Comparison of ENCODE assay signal across 24 cellular contexts in genomic region chr10:28728396-28728795, GRCh38. TPM values are rescaled to one million over a fixed set of nuclear protein-coding genes. Genes with fewer than 3 reads are reported as not detected.
DNase-seq lines count a peak whose midpoint lies in the region; ATAC-seq, FAIRE-seq and TF ChIP-seq lines count a peak whose summit lies in the region.
"Had no signal": no experiment of that assay in that cellular context is flagged by ENCODE, and none has a peak within 500 bp of the region (broad histone marks: within the 10 kb centered on the region; RNA-seq: fewer than 3 reads in every experiment).

No MANE protein-coding gene starts in this region.

- H3K9me2 ChIP-seq in hepatocyte (replicated peaks; ENCODE audit: insufficient read depth) = no peaks in the 10 kb centered on the region

- no peaks in the 10 kb centered on the region for H3K79me2 ChIP-seq in HepG2 (ENCODE audit: insufficient read depth, low read length)
- H3K79me2 ChIP-seq in hepatocyte = no peaks in the 10 kb centered on the region

- intact Hi-C loops in HepG2 (cut with micrococcal nuclease; ENCODE audit: unreplicated experiment) (no loop called here), right lobe of liver (cut with DNase I) (no loop called here)

- H3K27ac Mint-ChIP-seq in stimulated activated naive B cell treated with anti-CD40 and anti-IgM and Interleukin-4, amounts not matched to agents 10 μg/mL and 1 μg/mL and 100 μg/mL, for 72 hours = no peak overlapping the region
- no peak overlapping the region for H3K27ac Mint-ChIP-seq in effector memory CD8-positive, alpha-beta T cell
- H3K27ac Mint-ChIP-seq: B cell, GM23338 had no signal

- H3K9me3 Mint-ChIP-seq in stimulated activated naive B cell treated with anti-CD40 and anti-IgM and Interleukin-4, amounts not matched to agents 10 μg/mL and 1 μg/mL and 100 μg/mL, for 72 hours = peaks cover 0 to 5% of the 10 kb centered on the region in 2 donors
- H3K9me3 Mint-ChIP-seq in effector memory CD8-positive, alpha-beta T cell = no peaks in the 10 kb centered on the region
- H3K9me3 Mint-ChIP-seq: GM23338 had no signal

- FAIRE-seq in HepG2 (lab: Jason Lieb, UNC) (no peak), bronchial epithelial cell (lab: Jason Lieb, UNC) (no peak)
- FAIRE-seq: A549, D721Med, GM12891 had no signal

- no peak overlapping the region for H2AFZ ChIP-seq in HepG2 (ENCODE audit: low read length)
- H2AFZ ChIP-seq in hepatocyte = no peak overlapping the region
- H2AFZ ChIP-seq: GM23338 had no signal

- ATAC-seq in HepG2 (no peak; the same call in 2 of the 3 replicates), right lobe of liver (no peak)
- no peak for ATAC-seq in stimulated activated naive B cell treated with anti-CD40 and anti-IgM and Interleukin-4, amounts not matched to agents 10 μg/mL and 1 μg/mL and 100 μg/mL, for 72 hours (replicated peaks)
- ATAC-seq in effector memory CD8-positive, alpha-beta T cell (replicated peaks) = no peak
- ATAC-seq: A549, GM23338, Panc1 had no signal

- H3K36me3 ChIP-seq in HepG2 (replicated peaks in 1 of 2; ENCODE audit: control insufficient read depth in 1 of 2, insufficient read depth in 2 of 2, low read length in 2 of 2) (no peaks in the 10 kb centered on the region), right lobe of liver (no peaks in the 10 kb centered on the region), bronchial epithelial cell (ENCODE audit: control insufficient read depth, insufficient read depth, low read length) (no peaks in the 10 kb centered on the region), hepatocyte (replicated peaks; ENCODE audit: insufficient read depth, low read depth) (no peaks in the 10 kb centered on the region)
- H3K36me3 ChIP-seq: HAP-1 had no signal

- H3K36me3 Mint-ChIP-seq in stimulated activated naive B cell treated with anti-CD40 and anti-IgM and Interleukin-4, amounts not matched to agents 10 μg/mL and 1 μg/mL and 100 μg/mL, for 72 hours = no peaks in the 10 kb centered on the region
- H3K36me3 Mint-ChIP-seq in effector memory CD8-positive, alpha-beta T cell (ENCODE audit: insufficient read depth) = no peaks in the 10 kb centered on the region
- H3K36me3 Mint-ChIP-seq: CD14-positive monocyte had no signal

- peaks cover 20 to 22% of the 10 kb centered on the region in 2 donors for H3K27me3 Mint-ChIP-seq in stimulated activated naive B cell treated with anti-CD40 and anti-IgM and Interleukin-4, amounts not matched to agents 10 μg/mL and 1 μg/mL and 100 μg/mL, for 72 hours
- H3K27me3 Mint-ChIP-seq in effector memory CD8-positive, alpha-beta T cell = peaks cover 57 to 60% of the 10 kb centered on the region in 2 donors

- POLR2A ChIA-PET in HepG2 (lab: Yijun Ruan, JAX) = no interaction called here

- H3K9me3 ChIP-seq in HepG2 (ENCODE audit: low read length) (no peaks in the 10 kb centered on the region), right lobe of liver (no peaks in the 10 kb centered on the region), hepatocyte (ENCODE audit: low read depth) (no peaks in the 10 kb centered on the region)
- H3K9me3 ChIP-seq: A549 had no signal

- 22% methylated on average over 1 of the region's 1 CpG for WGBS in HepG2 (ENCODE audit: low lambda C conversion rate)
- WGBS in right lobe of liver (ENCODE audit: insufficient coverage, low coverage, low lambda C conversion rate, missing lambda C conversion rate) = 89% methylated on average over 1 of the region's 1 CpG
- 50% methylated on average over 1 of the region's 1 CpG for WGBS in hepatocyte (ENCODE audit: low lambda C conversion rate, missing lambda C conversion rate)

- TF ChIP-seq RAD21 in HepG2 (CRISPR knock-in tag; IDR thresholded peaks at IDR 0.05) = no peak

- H4K20me1 ChIP-seq in HepG2 (ENCODE audit: insufficient read depth, low read length) = no peaks in the 10 kb centered on the region
- H4K20me1 ChIP-seq in hepatocyte (ENCODE audit: insufficient read depth, poor library complexity, severe bottlenecking) = no peaks in the 10 kb centered on the region

- peaks cover 25% of the 10 kb centered on the region for H3K4me1 ChIP-seq in HepG2 (ENCODE audit: insufficient read depth, low read length)
- H3K4me1 ChIP-seq in right lobe of liver = peaks cover 0 to 10% (median 0%) of the 10 kb centered on the region in 4 donors
- H3K4me1 ChIP-seq in hepatocyte (ENCODE audit: insufficient read depth) = no peaks in the 10 kb centered on the region

- H3K4me2 ChIP-seq in HepG2 (ENCODE audit: low read depth, low read length) (no peak overlapping the region), hepatocyte (no peak overlapping the region)
- H3K4me2 ChIP-seq: A549, GM23338 had no signal

- TF ChIP-seq POLR2A in HepG2 (IDR thresholded peaks at IDR 0.05; ENCODE audit: insufficient read depth in 1 of 2, low read depth in 2 of 2, low read length in 2 of 2) (no peak), right lobe of liver (IDR thresholded peaks at IDR 0.05) (no peak)

- BruUV-seq in HepG2 (replicated peaks; lab: Mats Ljungman, UMichigan) = no TSS peak

- peaks cover 0 to 8% of the 10 kb centered on the region in 2 donors for H3K4me1 Mint-ChIP-seq in stimulated activated naive B cell treated with anti-CD40 and anti-IgM and Interleukin-4, amounts not matched to agents 10 μg/mL and 1 μg/mL and 100 μg/mL, for 72 hours
- peaks cover 2 to 8% of the 10 kb centered on the region in 2 donors for H3K4me1 Mint-ChIP-seq in effector memory CD8-positive, alpha-beta T cell (ENCODE audit: low read depth in 2 of 2)
- H3K4me1 Mint-ChIP-seq: B cell, GM23338 had no signal

- CTCF ChIA-PET in HepG2 (lab: Yijun Ruan, JAX; ENCODE audit: low intra/inter-chr PET ratio, low total read pairs) = no interaction called here

- TF ChIP-seq EP300 in HepG2 (IDR thresholded peaks at IDR 0.05; ENCODE audit: low read depth in 2 of 2, low read length in 2 of 2) (no peak), HepG2 (CRISPR knock-in tag; IDR thresholded peaks at IDR 0.05; ENCODE audit: borderline replicate concordance) (no peak)

- no peak for TF ChIP-seq CTCF in HepG2 (CRISPR knock-in tag; IDR thresholded peaks at IDR 0.05)
- TF ChIP-seq CTCF in right lobe of liver (IDR thresholded peaks at IDR 0.05) = no peak
- TF ChIP-seq CTCF in bronchial epithelial cell (IDR thresholded peaks at IDR 0.05; ENCODE audit: insufficient read depth, low read length, severe bottlenecking) = no peak
- no peak for TF ChIP-seq CTCF in hepatocyte (IDR thresholded peaks at IDR 0.05; ENCODE audit: poor library complexity)

- H3K4me3 Mint-ChIP-seq in stimulated activated naive B cell treated with anti-CD40 and anti-IgM and Interleukin-4, amounts not matched to agents 10 μg/mL and 1 μg/mL and 100 μg/mL, for 72 hours = no peak overlapping the region
- no peak overlapping the region for H3K4me3 Mint-ChIP-seq in effector memory CD8-positive, alpha-beta T cell
- H3K4me3 Mint-ChIP-seq: B cell, CD14-positive monocyte, GM23338 had no signal

- in situ Hi-C loops in HepG2 (cut with HindIII; ENCODE audit: extremely low pct_ligation_motif_present, low pct_unique_long_range_greater_than_20kb) = no loop called here

- no peaks in the 10 kb centered on the region for H3K27me3 ChIP-seq in HepG2 (ENCODE audit: control insufficient read depth in 1 of 2, insufficient read depth in 2 of 2, low read length in 2 of 2)
- no peaks in the 10 kb centered on the region for H3K27me3 ChIP-seq in right lobe of liver
- no peaks in the 10 kb centered on the region for H3K27me3 ChIP-seq in bronchial epithelial cell (ENCODE audit: control insufficient read depth, insufficient read depth, low read length)
- no peaks in the 10 kb centered on the region for H3K27me3 ChIP-seq in hepatocyte

- H3K9ac ChIP-seq in HepG2 (ENCODE audit: insufficient read depth, low read depth, low read length) = no peak overlapping the region

- no peak overlapping the region for H3K4me3 ChIP-seq in HepG2 (replicated peaks in 1 of 3; ENCODE audit: insufficient read depth in 1 of 3, low read depth in 2 of 3, low read length in 3 of 3)
- H3K4me3 ChIP-seq in right lobe of liver = no peak overlapping the region
- no peak overlapping the region for H3K4me3 ChIP-seq in bronchial epithelial cell (ENCODE audit: low read depth, low read length)
- H3K4me3 ChIP-seq in hepatocyte = no peak overlapping the region
- H3K4me3 ChIP-seq: A549, GM23338, HAP-1 had no signal

- no peak overlapping the region for H3K27ac ChIP-seq in HepG2 (ENCODE audit: extremely low read length, insufficient read depth, low read length)
- no peak overlapping the region for H3K27ac ChIP-seq in right lobe of liver
- H3K27ac ChIP-seq in hepatocyte = no peak overlapping the region
- H3K27ac ChIP-seq: A549, HL-60 had no signal

- peak; percentile 68 for DNase-seq in HepG2 (ENCODE audit: low spot score)
- DNase-seq in right lobe of liver = no peak
- DNase-seq in bronchial epithelial cell (ENCODE audit: low read depth) = peak; percentile 52
- peak; percentile 37 for DNase-seq in hepatocyte (ENCODE audit: low spot score)
- no peak for DNase-seq in stimulated activated CD4-positive, alpha-beta T cell treated with anti-CD3 and anti-CD28 coated beads, Interleukin-2, amount 100 ng/mL, for 48 hours
- no peak for DNase-seq in stimulated activated naive B cell treated with anti-CD40 and anti-IgM and Interleukin-4, amounts not matched to agents 10 μg/mL and 1 μg/mL and 100 μg/mL, for 72 hours
- no peak for DNase-seq in effector memory CD8-positive, alpha-beta T cell
- DNase-seq: DND-41; KBM-7; NCI-H1092; NCI-H1436; NCI-H2029; NCI-H2227 treated with DMSO at 0.1 percent for 48 hours; NCI-H510A; NK-92 treated with Interleukin-12 subunit alpha and Interleukin-12 subunit beta, amount 100 ng/mL, for 24 hours had no signal

RNA-seq across cellular contexts. Expression of gene BAMBI, which starts 51.1 kb away (rescaled TPM):
- total RNA-seq in HepG2 (2016; rRNA removed; fragmentation: Illumina TruSeq; extraction: Trizol) = 13.2 and 23.6 TPM in 2 replicates
- total RNA-seq in HepG2 (2016; cell fraction: cytosol; rRNA removed; fragmentation: Illumina TruSeq; extraction: Trizol; ENCODE audit: low read depth) = 5.9 and 7.5 TPM in 2 replicates
- total RNA-seq in HepG2 (2016; cell fraction: insoluble cytoplasmic fraction; rRNA removed; fragmentation: Illumina TruSeq; extraction: Trizol) = 13.9 and 23.0 TPM in 2 replicates
- total RNA-seq in HepG2 (2016; cell fraction: membrane; rRNA removed; fragmentation: Illumina TruSeq; extraction: Trizol) = 12.2 and 13.9 TPM in 2 replicates
- total RNA-seq in HepG2 (2016; cell fraction: nucleus; rRNA removed; fragmentation: Illumina TruSeq; extraction: Trizol) = 26.5 and 27.4 TPM in 2 replicates
- polyA plus RNA-seq in HepG2 (2011; rRNA removed) = 12.0 and 12.9 TPM in 2 replicates
- polyA plus RNA-seq in HepG2 (2011; cell fraction: cytosol; rRNA removed) = 11.4 and 12.6 TPM in 2 replicates
- polyA plus RNA-seq in HepG2 (2011; cell fraction: nucleus; rRNA removed) = 15.1 and 17.1 TPM in 2 replicates
- 14.8 and 39.0 TPM in 2 replicates for polyA plus RNA-seq in HepG2 (2012)
- polyA plus RNA-seq in HepG2 (2016; cell fraction: cytosol; fragmentation: Illumina TruSeq; extraction: Trizol; ENCODE audit: low read depth) = 3.1 and 4.6 TPM in 2 replicates
- 11.2 and 12.5 TPM in 2 replicates for polyA plus RNA-seq in HepG2 (2016; cell fraction: insoluble cytoplasmic fraction; fragmentation: Illumina TruSeq; extraction: Trizol; ENCODE audit: low read depth)
- polyA plus RNA-seq in HepG2 (2016; cell fraction: membrane; fragmentation: Illumina TruSeq; extraction: Trizol; ENCODE audit: low read depth) = 6.7 and 8.6 TPM in 2 replicates
- polyA plus RNA-seq in HepG2 (2016; cell fraction: nucleus; fragmentation: Illumina TruSeq; extraction: Trizol; ENCODE audit: insufficient read depth, low read depth) = 45.7 and 45.8 TPM in 2 replicates
- 2.5 and 6.7 TPM in 2 replicates for polyA minus RNA-seq in HepG2 (2011; rRNA and poly(A)+ RNA removed; ENCODE audit: low replicate concordance)
- polyA minus RNA-seq in HepG2 (2011; cell fraction: cytosol; rRNA and poly(A)+ RNA removed) = 6.2 and 7.0 TPM in 2 replicates
- 6.8 and 10.7 TPM in 2 replicates for polyA minus RNA-seq in HepG2 (2011; cell fraction: nucleus; rRNA and poly(A)+ RNA removed)
- total RNA-seq in right lobe of liver = 10 to 100 TPM in 2 of 6 experiments, 1 to 10 TPM in 4; 2.4 to 22.4 (median 7.2) TPM
- 8.7 and 28.5 TPM in 2 replicates for total RNA-seq in bronchial epithelial cell
- total RNA-seq in hepatocyte = 111 and 116 TPM in 2 replicates
- 148 and 163 TPM in 2 replicates for polyA plus RNA-seq in hepatocyte

Comparison
In these comparisons a context has a peak if more than half of its experiments do, and no peak if none do; other contexts are left out.
1. DNase-seq: peak in HepG2 (single experiment), bronchial epithelial cell (single experiment) and hepatocyte (single experiment); none in right lobe of liver (0 of 3), stimulated activated CD4-positive, alpha-beta T cell treated with anti-CD3 and anti-CD28 coated beads, Interleukin-2, amount 100 ng/mL, for 48 hours (0 of 2), stimulated activated naive B cell treated with anti-CD40 and anti-IgM and Interleukin-4, amounts not matched to agents 10 μg/mL and 1 μg/mL and 100 μg/mL, for 72 hours (single experiment) and effector memory CD8-positive, alpha-beta T cell (0 of 3).